ENCODE assay signal across 23 cellular contexts in the genomic region with DNA sequence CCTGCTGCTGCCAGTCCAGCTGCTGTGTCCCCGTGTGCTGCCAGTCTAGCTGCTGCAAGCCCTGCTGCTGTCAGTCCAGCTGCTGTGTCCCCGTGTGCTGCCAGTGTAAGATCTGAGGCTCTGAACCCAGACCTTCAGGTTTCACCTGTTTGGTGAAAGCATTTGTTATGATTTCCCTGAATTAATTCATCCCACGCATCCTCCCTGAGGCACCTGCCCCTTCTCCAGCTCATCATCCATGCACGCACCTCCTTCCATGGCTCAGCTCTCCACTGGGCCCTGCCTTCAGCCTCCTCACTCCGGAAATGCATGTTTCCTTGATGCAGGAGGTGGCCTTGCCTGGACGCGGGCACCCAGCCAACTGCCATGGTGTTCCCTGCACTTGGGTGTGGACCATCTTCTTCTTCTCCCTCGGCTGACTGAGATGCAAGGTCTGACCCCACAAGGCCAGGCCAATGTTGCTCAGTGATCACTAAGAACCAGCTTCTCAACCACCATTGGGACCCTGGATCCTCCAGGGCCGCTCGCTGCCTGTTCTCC. TPM values are rescaled to one million over a fixed set of nuclear protein-coding genes. Genes with fewer than 3 reads are reported as not detected.
DNase-seq lines count a peak whose midpoint lies in the region; ATAC-seq, FAIRE-seq and TF ChIP-seq lines count a peak whose summit lies in the region.
"Had no signal": no experiment of that assay in that cellular context is flagged by ENCODE, and none has a peak within 500 bp of the region (broad histone marks: within the 10 kb centered on the region; RNA-seq: fewer than 3 reads in every experiment).

No MANE protein-coding gene starts in this region.

- H3K4me3 ChIP-seq in small intestine (ENCODE audit: low read depth in 1 of 2, low read length in 2 of 2), result no peak overlapping the region
- H3K4me3 ChIP-seq: SJCRH30 had no signal

- no peak for FAIRE-seq in small intestine (lab: Jason Lieb, UNC)
- FAIRE-seq: HTR-8/SVneo had no signal

- peak overlapping the region in 3 of 5 experiments; percentile 11 to 84 (median 70) for H3K27ac Mint-ChIP-seq in brain
- H3K27ac Mint-ChIP-seq: CD8-positive, alpha-beta memory T cell; IgD-negative memory B cell had no signal

- no peak overlapping the region for H3K27ac ChIP-seq in small intestine (ENCODE audit: low read depth in 1 of 2, low read length in 1 of 2)
- H3K27ac ChIP-seq: HL-60, RWPE1, SJCRH30 had no signal

- intact Hi-C loops in left colon (cut with DNase I, micrococcal nuclease), result no loop called here

- WGBS in small intestine, 3 donors, result 57 to 73% (median 63%) methylated on average over 10 of the region's 10 CpGs

- peak; percentile 31 for DNase-seq in DMS53 treated with DMSO at 0.1 percent for 48 hours (lab: John Stamatoyannopoulos, UW; ENCODE audit: unreplicated experiment)
- DNase-seq in left colon, result peak in 1 of 2 donors; percentile 38
- DNase-seq in small intestine, result peak; percentile 17
- no peak for DNase-seq in GM03348 (ENCODE audit: low spot score)
- DNase-seq in DMS153 (lab: John Stamatoyannopoulos, UW), result no peak
- DNase-seq in stimulated activated CD4-positive, alpha-beta T cell treated with anti-CD3 and anti-CD28 coated beads, Interleukin-2, amount 100 ng/mL, for 48 hours, result no peak
- DNase-seq: BE2C; CD8-positive, alpha-beta memory T cell; H9; Kasumi-1; MM.1S; NCI-H1105; NCI-H1694; NCI-H226; NCI-H524 treated with DMSO at 0.1 percent for 48 hours; NK-92 treated with Interleukin-12 subunit alpha and Interleukin-12 subunit beta, amount 100 ng/mL, for 24 hours; OCI-M1; SJCRH30 had no signal

- peaks cover 6% of the 10 kb centered on the region for H3K27me3 Mint-ChIP-seq in brain

- no peak for TF ChIP-seq CTCF in brain (conservative IDR thresholded peaks at IDR 0.05)

- no peaks in the 10 kb centered on the region for H3K36me3 ChIP-seq in small intestine (ENCODE audit: control insufficient read depth in 2 of 2, insufficient read depth in 2 of 2, low read length in 2 of 2)
- H3K36me3 ChIP-seq: BE2C, SJCRH30 had no signal

- H3K27me3 ChIP-seq in small intestine (ENCODE audit: control insufficient read depth in 2 of 2, insufficient read depth in 2 of 2, low read length in 2 of 2), result peaks cover 0 to 2% of the 10 kb centered on the region in 2 donors
- H3K27me3 ChIP-seq: BE2C, SJCRH30 had no signal

- H3K9me3 Mint-ChIP-seq in brain, result peaks cover 0 to 5% (median 5%) of the 10 kb centered on the region in 5 experiments

- H3K9me3 ChIP-seq in small intestine (ENCODE audit: control insufficient read depth, low read depth), result no peaks in the 10 kb centered on the region
- H3K9me3 ChIP-seq: BE2C, SJCRH30 had no signal

- H3K36me3 Mint-ChIP-seq in brain, result no peaks in the 10 kb centered on the region
- H3K36me3 Mint-ChIP-seq: IgD-negative memory B cell had no signal

- H3K4me1 Mint-ChIP-seq in brain, result peaks cover 28% of the 10 kb centered on the region

- no peak overlapping the region for H3K4me3 Mint-ChIP-seq in brain
- H3K4me3 Mint-ChIP-seq: CD8-positive, alpha-beta memory T cell; H9; IgD-negative memory B cell had no signal

- peaks cover 0 to 2% of the 10 kb centered on the region in 2 donors for H3K4me1 ChIP-seq in small intestine (ENCODE audit: control insufficient read depth in 2 of 2, insufficient read depth in 1 of 2, low read depth in 1 of 2, low read length in 1 of 2)
- H3K4me1 ChIP-seq: BE2C, SJCRH30 had no signal

- peak; percentile 60 for ATAC-seq in left colon

RNA-seq across cellular contexts. Expression of gene KRTAP5-10, which starts 0.8 kb away (rescaled TPM):
- polyA plus RNA-seq in brain (ENCODE audit: insufficient read depth, low read depth, low replicate concordance) (not detected), small intestine (under 1 TPM in 1 of 3 donors, not detected in 2; 0.07 TPM)
- under 1 TPM; 0.53 to 0.58 TPM for total RNA-seq in left colon
- total RNA-seq: CD8-positive, alpha-beta memory T cell; H9; SJCRH30 had no signal
- polyA plus RNA-seq: CD8-positive, alpha-beta memory T cell; IgD-negative memory B cell had no signal

RNA-seq across cellular contexts. Expression of gene KRTAP5-11, which starts 16.5 kb away (rescaled TPM):
- polyA plus RNA-seq in brain (ENCODE audit: insufficient read depth, low read depth, low replicate concordance), result not detected
- total RNA-seq in left colon, result not detected
- polyA plus RNA-seq in small intestine, result not detected
- total RNA-seq: CD8-positive, alpha-beta memory T cell; H9; SJCRH30 had no signal
- polyA plus RNA-seq: CD8-positive, alpha-beta memory T cell; IgD-negative memory B cell had no signal

RNA-seq across cellular contexts. Expression of gene KRTAP5-9, which starts 17.9 kb away (rescaled TPM):
- polyA plus RNA-seq in brain (ENCODE audit: insufficient read depth, low read depth, low replicate concordance) (not detected), small intestine (under 1 TPM in 2 of 3 donors, not detected in 1; 0.31 to 0.67 TPM)
- 1 to 10 TPM in 1 of 2 donors, under 1 TPM in 1; 0.61 to 1.2 TPM for total RNA-seq in left colon
- total RNA-seq: CD8-positive, alpha-beta memory T cell; H9; SJCRH30 had no signal
- polyA plus RNA-seq: CD8-positive, alpha-beta memory T cell; IgD-negative memory B cell had no signal

RNA-seq across cellular contexts. Expression of gene KRTAP5-8, which starts 28.3 kb away (rescaled TPM):
- polyA plus RNA-seq in brain (ENCODE audit: insufficient read depth, low read depth, low replicate concordance), result not detected
- under 1 TPM; 0.22 to 0.58 TPM for total RNA-seq in left colon
- under 1 TPM in 1 of 3 donors, not detected in 2; 0.16 TPM for polyA plus RNA-seq in small intestine
- total RNA-seq: CD8-positive, alpha-beta memory T cell; H9; SJCRH30 had no signal
- polyA plus RNA-seq: CD8-positive, alpha-beta memory T cell; IgD-negative memory B cell had no signal

RNA-seq across cellular contexts. Expression of gene KRTAP5-7, which starts 39.1 kb away (rescaled TPM):
- polyA plus RNA-seq in brain (ENCODE audit: insufficient read depth, low read depth, low replicate concordance), result not detected
- under 1 TPM; 0.61 to 0.73 TPM for total RNA-seq in left colon
- under 1 TPM in 1 of 3 donors, not detected in 2; 0.07 TPM for polyA plus RNA-seq in small intestine
- total RNA-seq: CD8-positive, alpha-beta memory T cell; H9; SJCRH30 had no signal
- polyA plus RNA-seq: CD8-positive, alpha-beta memory T cell; IgD-negative memory B cell had no signal

Comparison
In these comparisons a context has a peak if more than half of its experiments do, and no peak if none do; other contexts are left out.
1. DNase-seq: peak in DMS53 treated with DMSO at 0.1 percent for 48 hours (single experiment) and small intestine (single experiment); none in GM03348 (single experiment), DMS153 (single experiment) and stimulated activated CD4-positive, alpha-beta T cell treated with anti-CD3 and anti-CD28 coated beads, Interleukin-2, amount 100 ng/mL, for 48 hours (0 of 2).